ENCODE assay signal across 1 cellular context in the genomic region with DNA sequence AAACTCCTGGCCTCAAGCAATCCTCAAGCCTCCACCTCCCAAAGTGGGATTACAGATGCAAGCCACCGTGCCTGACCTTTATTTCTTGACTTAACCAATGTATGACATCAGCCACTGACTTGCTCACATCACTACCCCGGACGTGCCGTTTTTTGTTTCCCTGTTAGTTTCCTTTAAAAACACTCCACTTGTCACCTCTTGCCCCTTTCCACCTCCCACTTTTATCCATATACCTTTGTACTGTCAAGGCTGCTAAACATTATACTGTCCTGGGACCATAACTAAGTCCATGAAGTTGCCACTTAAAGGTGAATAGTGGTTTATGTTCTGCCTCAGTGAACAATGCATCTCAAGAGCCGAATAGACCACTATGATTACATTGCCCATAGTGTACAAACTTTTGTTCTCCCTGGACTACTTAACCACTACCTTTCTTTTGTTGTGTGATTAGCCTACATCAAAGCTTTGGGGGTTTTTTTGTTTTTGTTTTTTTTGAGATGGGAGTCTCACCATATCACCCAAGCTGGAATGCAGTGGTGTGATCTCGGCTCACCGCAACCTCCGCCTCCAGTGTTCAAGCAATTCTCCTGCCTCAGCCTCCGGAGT.
TF ChIP-seq lines count a peak whose summit lies in the region.

No MANE protein-coding gene starts in this region.

TF ChIP-seq in PFSK-1, 5 proteins besides CTCF, POLR2A, EP300 and RAD21 (continued from another document):
- TF ChIP-seq SIN3A (IDR thresholded peaks at IDR 0.05; ENCODE audit: borderline replicate concordance, insufficient read depth, low read length): no peak
- TF ChIP-seq TAF1 (IDR thresholded peaks at IDR 0.05; ENCODE audit: borderline replicate concordance, insufficient read depth, low read length): no peak
